ENCODE assay signal across 9 cellular contexts in genomic region chr11:9739108-9739507, GRCh38.
A peak's percentile ranks its signal among the peaks of the same experiment; 100 is the strongest.
DNase-seq lines count a peak whose midpoint lies in the region; ATAC-seq, FAIRE-seq and TF ChIP-seq lines count a peak whose summit lies in the region.
"Had no signal": no experiment of that assay in that cellular context is flagged by ENCODE, and none has a peak within 500 bp of the region (broad histone marks: within the 10 kb centered on the region; RNA-seq: fewer than 3 reads in every experiment).

No MANE protein-coding gene starts in this region.

- no peaks in the 10 kb centered on the region for H3K27me3 ChIP-seq in testis

- FAIRE-seq in urothelium cell line (lab: Jason Lieb, UNC) = no peak

- 91 to 100% methylated on average over 1 of the region's 1 CpG for WGBS in testis, 2 donors

- H3K4me1 ChIP-seq in testis = no peaks in the 10 kb centered on the region

- peaks cover 10% of the 10 kb centered on the region for H3K4me1 Mint-ChIP-seq in activated CD4-positive, alpha-beta T cell treated with anti-CD3 and anti-CD28 coated beads for 36 hours
- peaks cover 20% of the 10 kb centered on the region for H3K4me1 Mint-ChIP-seq in T-helper 1 cell treated with Interleukin-12 subunit alpha and Interleukin-12 subunit beta and Interleukin-4 antibody, amounts not matched to agents 30 μg/mL and 1 μg/mL, for 36 hours (ENCODE audit: low read depth)
- H3K4me1 Mint-ChIP-seq in stimulated activated effector memory CD8-positive, alpha-beta T cell treated with anti-CD3 and anti-CD28 coated beads, Interleukin-12 subunit alpha, Interleukin-12 subunit beta, amount 100 ng/mL, for 72 hours = no peaks in the 10 kb centered on the region

- H3K9me3 Mint-ChIP-seq in activated CD4-positive, alpha-beta T cell treated with anti-CD3 and anti-CD28 coated beads for 36 hours (ENCODE audit: low read depth) = peaks cover 10% of the 10 kb centered on the region
- H3K9me3 Mint-ChIP-seq in T-helper 1 cell treated with Interleukin-12 subunit alpha and Interleukin-12 subunit beta and Interleukin-4 antibody, amounts not matched to agents 30 μg/mL and 1 μg/mL, for 36 hours = peaks cover 20% of the 10 kb centered on the region
- peaks cover 6% of the 10 kb centered on the region for H3K9me3 Mint-ChIP-seq in stimulated activated effector memory CD8-positive, alpha-beta T cell treated with anti-CD3 and anti-CD28 coated beads, Interleukin-12 subunit alpha, Interleukin-12 subunit beta, amount 100 ng/mL, for 72 hours

- TF ChIP-seq POLR2A in testis (IDR thresholded peaks at IDR 0.05) = no peak

- H3K9me3 ChIP-seq in testis = no peaks in the 10 kb centered on the region

- H3K4me3 ChIP-seq in testis = no peak overlapping the region

- H3K36me3 Mint-ChIP-seq in activated CD4-positive, alpha-beta T cell treated with anti-CD3 and anti-CD28 coated beads for 36 hours (ENCODE audit: low read depth) = peaks cover 15% of the 10 kb centered on the region
- H3K36me3 Mint-ChIP-seq in T-helper 1 cell treated with Interleukin-12 subunit alpha and Interleukin-12 subunit beta and Interleukin-4 antibody, amounts not matched to agents 30 μg/mL and 1 μg/mL, for 36 hours (ENCODE audit: low read depth) = peaks cover 36% of the 10 kb centered on the region
- H3K36me3 Mint-ChIP-seq in stimulated activated effector memory CD8-positive, alpha-beta T cell treated with anti-CD3 and anti-CD28 coated beads, Interleukin-12 subunit alpha, Interleukin-12 subunit beta, amount 100 ng/mL, for 72 hours = peaks cover 31% of the 10 kb centered on the region

- no peak for TF ChIP-seq CTCF in testis (IDR thresholded peaks at IDR 0.05)

- ATAC-seq in activated CD4-positive, alpha-beta T cell treated with anti-CD3 and anti-CD28 coated beads for 36 hours = peak; percentile 78
- ATAC-seq in HG02852 (IDR thresholded peaks at IDR 0.05; ENCODE audit: unreplicated experiment) (peak; percentile 64), HG03439 (IDR thresholded peaks at IDR 0.05; ENCODE audit: unreplicated experiment) (no peak)
- ATAC-seq in stimulated activated effector memory CD8-positive, alpha-beta T cell treated with anti-CD3 and anti-CD28 coated beads, Interleukin-12 subunit alpha, Interleukin-12 subunit beta, amount 100 ng/mL, for 72 hours = no peak

- no peak overlapping the region for H3K27ac ChIP-seq in testis

- intact Hi-C loops in activated CD4-positive, alpha-beta T cell treated with anti-CD3 and anti-CD28 coated beads for 36 hours (cut with DNase I, micrococcal nuclease) = no loop called here
- intact Hi-C loops in testis (cut with DNase I; ENCODE audit: low total_unique reads) = no loop called here

- POLR2A ChIA-PET in activated CD4-positive, alpha-beta T cell treated with anti-CD3 and anti-CD28 coated beads for 36 hours (lab: Charles Lee) = interaction anchor here (0.6 kb wide), 2 partner anchors 147 to 162 kb away, joined by 6 to 10 read pairs; no protein-coding TSS in a partner anchor

- H3K36me3 ChIP-seq in testis (ENCODE audit: low read depth, missing control alignments) = no peaks in the 10 kb centered on the region

- DNase-seq in activated CD4-positive, alpha-beta T cell treated with anti-CD3 and anti-CD28 coated beads for 36 hours = no peak
- no peak for DNase-seq in activated CD4-positive, alpha-beta T cell treated with anti-CD3 and anti-CD28 coated beads, Interleukin-2, amount 50 U/mL, for 48 hours
- DNase-seq in stimulated activated effector memory CD8-positive, alpha-beta T cell treated with anti-CD3 and anti-CD28 coated beads, Interleukin-12 subunit alpha, Interleukin-12 subunit beta, amount 100 ng/mL, for 72 hours (ENCODE audit: low spot score in 2 of 2) = no peak
- DNase-seq in urothelium cell line (ENCODE audit: low spot score) = no peak
- DNase-seq in testis = no peak
- DNase-seq: activated naive CD4-positive, alpha-beta T cell had no signal

- H3K27ac Mint-ChIP-seq in activated CD4-positive, alpha-beta T cell treated with anti-CD3 and anti-CD28 coated beads for 36 hours = peak overlapping the region; percentile 9
- H3K27ac Mint-ChIP-seq in T-helper 1 cell treated with Interleukin-12 subunit alpha and Interleukin-12 subunit beta and Interleukin-4 antibody, amounts not matched to agents 30 μg/mL and 1 μg/mL, for 36 hours = peak overlapping the region; percentile 78
- H3K27ac Mint-ChIP-seq in stimulated activated effector memory CD8-positive, alpha-beta T cell treated with anti-CD3 and anti-CD28 coated beads, Interleukin-12 subunit alpha, Interleukin-12 subunit beta, amount 100 ng/mL, for 72 hours = peak overlapping the region; percentile 11

- no peak overlapping the region for H3K4me3 Mint-ChIP-seq in activated CD4-positive, alpha-beta T cell treated with anti-CD3 and anti-CD28 coated beads for 36 hours
- peak overlapping the region; percentile 25 for H3K4me3 Mint-ChIP-seq in T-helper 1 cell treated with Interleukin-12 subunit alpha and Interleukin-12 subunit beta and Interleukin-4 antibody, amounts not matched to agents 30 μg/mL and 1 μg/mL, for 36 hours
- no peak overlapping the region for H3K4me3 Mint-ChIP-seq in stimulated activated effector memory CD8-positive, alpha-beta T cell treated with anti-CD3 and anti-CD28 coated beads, Interleukin-12 subunit alpha, Interleukin-12 subunit beta, amount 100 ng/mL, for 72 hours

- no peaks in the 10 kb centered on the region for H3K27me3 Mint-ChIP-seq in activated CD4-positive, alpha-beta T cell treated with anti-CD3 and anti-CD28 coated beads for 36 hours
- H3K27me3 Mint-ChIP-seq in T-helper 1 cell treated with Interleukin-12 subunit alpha and Interleukin-12 subunit beta and Interleukin-4 antibody, amounts not matched to agents 30 μg/mL and 1 μg/mL, for 36 hours (ENCODE audit: low read depth) = no peaks in the 10 kb centered on the region

- CTCF ChIA-PET in activated CD4-positive, alpha-beta T cell treated with anti-CD3 and anti-CD28 coated beads for 36 hours (lab: Charles Lee) = interaction anchor here (2.9 kb wide), 1 partner anchor 9 kb away, joined by 12 read pairs; no protein-coding TSS in a partner anchor

Comparison
In these comparisons a context has a peak if more than half of its experiments do, and no peak if none do; other contexts are left out.
1. ATAC-seq: peak in activated CD4-positive, alpha-beta T cell treated with anti-CD3 and anti-CD28 coated beads for 36 hours (single experiment) and HG02852 (single experiment); none in stimulated activated effector memory CD8-positive, alpha-beta T cell treated with anti-CD3 and anti-CD28 coated beads, Interleukin-12 subunit alpha, Interleukin-12 subunit beta, amount 100 ng/mL, for 72 hours (single experiment) and HG03439 (single experiment).
2. H3K27ac Mint-ChIP-seq: peak in every context shown above with its lines; median percentile 78 in T-helper 1 cell treated with Interleukin-12 subunit alpha and Interleukin-12 subunit beta and Interleukin-4 antibody, amounts not matched to agents 30 μg/mL and 1 μg/mL, for 36 hours; 11 in stimulated activated effector memory CD8-positive, alpha-beta T cell treated with anti-CD3 and anti-CD28 coated beads, Interleukin-12 subunit alpha, Interleukin-12 subunit beta, amount 100 ng/mL, for 72 hours; 9 in activated CD4-positive, alpha-beta T cell treated with anti-CD3 and anti-CD28 coated beads for 36 hours.